Comparison of ENCODE assay signal across 25 cellular contexts in the genomic region with DNA sequence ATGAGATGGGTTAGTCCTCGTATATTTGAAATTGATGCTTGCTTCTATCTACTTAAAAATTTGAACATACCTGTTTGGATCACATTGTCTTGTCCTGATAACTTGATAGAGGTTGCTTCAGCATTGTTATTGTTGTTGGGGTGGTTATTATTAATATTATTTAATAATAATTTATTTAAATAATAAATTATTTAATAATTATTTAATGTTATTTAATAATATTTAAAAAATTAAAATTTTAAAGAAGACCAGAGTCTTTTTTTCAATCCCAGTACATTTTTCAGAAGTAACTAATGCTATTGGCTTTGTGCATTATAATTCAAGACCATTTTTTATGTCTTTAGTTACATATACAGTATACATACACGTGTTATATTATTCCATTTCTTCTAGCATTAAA.
DNase-seq lines count a peak whose midpoint lies in the region; ATAC-seq, FAIRE-seq and TF ChIP-seq lines count a peak whose summit lies in the region.
"Had no signal": no experiment of that assay in that cellular context is flagged by ENCODE, and none has a peak within 500 bp of the region (broad histone marks: within the 10 kb centered on the region; RNA-seq: fewer than 3 reads in every experiment).

No MANE protein-coding gene starts in this region.

- POLR2A ChIA-PET in PC-9 (lab: Charles Lee; ENCODE audit: unreplicated experiment), result no interaction called here

- no peaks in the 10 kb centered on the region for H3K79me2 ChIP-seq in PC-9 (ENCODE audit: low read depth)

- H4K20me1 ChIP-seq in PC-9 (ENCODE audit: insufficient read depth), result no peaks in the 10 kb centered on the region
- H4K20me1 ChIP-seq: BLaER1 had no signal

- intact Hi-C loops in colonic mucosa (cut with DNase I), result no loop called here
- intact Hi-C loops in PC-9 (cut with micrococcal nuclease; ENCODE audit: unreplicated experiment), result no loop called here

- CTCF ChIA-PET in PC-9 (lab: Charles Lee), result no interaction called here

- no peak for TF ChIP-seq CTCF in colonic mucosa (IDR thresholded peaks at IDR 0.05)
- no peak for TF ChIP-seq CTCF in PC-9 (conservative IDR thresholded peaks at IDR 0.05)

- H3K9me3 ChIP-seq in colonic mucosa (no peaks in the 10 kb centered on the region), PC-9 (ENCODE audit: insufficient read depth, low read depth) (no peaks in the 10 kb centered on the region)
- H3K9me3 ChIP-seq: BE2C had no signal

- FAIRE-seq in G401.6 (lab: Jason Lieb, UNC) (peak; percentile 56), colon (lab: Jason Lieb, UNC) (peak; percentile 58), frontal cortex (lab: Jason Lieb, UNC) (peak; percentile 19)
- FAIRE-seq: GM12891, GM19239 had no signal

- no peak overlapping the region for H3K9ac ChIP-seq in colonic mucosa (ENCODE audit: low read depth in 2 of 2, low read length in 2 of 2)
- H3K9ac ChIP-seq: BLaER1 had no signal

- H3K4me3 ChIP-seq in colonic mucosa, result no peak overlapping the region
- no peak overlapping the region for H3K4me3 ChIP-seq in PC-9
- H3K4me3 ChIP-seq: BLaER1 had no signal

- ATAC-seq in HG03520 (IDR thresholded peaks at IDR 0.05; ENCODE audit: unreplicated experiment), result no peak
- no peak for ATAC-seq in HG03521 (IDR thresholded peaks at IDR 0.05; ENCODE audit: unreplicated experiment)

- H3K4me1 ChIP-seq in colonic mucosa (no peaks in the 10 kb centered on the region), PC-9 (replicated peaks; ENCODE audit: insufficient read depth) (no peaks in the 10 kb centered on the region)
- H3K4me1 ChIP-seq: BE2C had no signal

- DNase-seq in frontal cortex (ENCODE audit: low spot score in 2 of 2) (no peak), colonic mucosa (no peak), PC-9 (no peak)
- DNase-seq: 8988T; ACHN; BE2C; C1 segment of cervical spinal cord; CD4-positive, alpha-beta memory T cell; CD4-positive, CD25-positive, alpha-beta regulatory T cell; CD8-positive, alpha-beta memory T cell; COR-L47; DMS 273 treated with DMSO at 0.1 percent for 48 hours; DMS153; DMS53; DMS79; DND-41; EL; GF-D8 had no signal

- no peaks in the 10 kb centered on the region for H3K9me2 ChIP-seq in PC-9 (ENCODE audit: insufficient read depth)

- no peaks in the 10 kb centered on the region for H3F3A ChIP-seq in PC-9 (ENCODE audit: insufficient read depth, low read depth)

- no peak overlapping the region for H3K4me2 ChIP-seq in PC-9
- H3K4me2 ChIP-seq: BLaER1 had no signal

- no peak overlapping the region for H2AFZ ChIP-seq in PC-9

- BruUV-seq in PC-9 (replicated peaks; lab: Mats Ljungman, UMichigan), result no TSS peak

- H3K27ac ChIP-seq in colonic mucosa (no peak overlapping the region), PC-9 (no peak overlapping the region)
- H3K27ac ChIP-seq: BLaER1 had no signal

- H3K36me3 ChIP-seq in colonic mucosa, result no peaks in the 10 kb centered on the region
- no peaks in the 10 kb centered on the region for H3K36me3 ChIP-seq in PC-9 (ENCODE audit: low read depth)
- H3K36me3 ChIP-seq: BE2C had no signal

- H3K27me3 ChIP-seq in colonic mucosa, result no peaks in the 10 kb centered on the region
- peaks cover 6% of the 10 kb centered on the region; the same call in 1 of the 2 replicates for H3K27me3 ChIP-seq in PC-9 (ENCODE audit: insufficient read depth, low read depth)
- H3K27me3 ChIP-seq: BE2C, BLaER1 had no signal
